Comparison of ENCODE assay signal across 11 cellular contexts in the genomic region with DNA sequence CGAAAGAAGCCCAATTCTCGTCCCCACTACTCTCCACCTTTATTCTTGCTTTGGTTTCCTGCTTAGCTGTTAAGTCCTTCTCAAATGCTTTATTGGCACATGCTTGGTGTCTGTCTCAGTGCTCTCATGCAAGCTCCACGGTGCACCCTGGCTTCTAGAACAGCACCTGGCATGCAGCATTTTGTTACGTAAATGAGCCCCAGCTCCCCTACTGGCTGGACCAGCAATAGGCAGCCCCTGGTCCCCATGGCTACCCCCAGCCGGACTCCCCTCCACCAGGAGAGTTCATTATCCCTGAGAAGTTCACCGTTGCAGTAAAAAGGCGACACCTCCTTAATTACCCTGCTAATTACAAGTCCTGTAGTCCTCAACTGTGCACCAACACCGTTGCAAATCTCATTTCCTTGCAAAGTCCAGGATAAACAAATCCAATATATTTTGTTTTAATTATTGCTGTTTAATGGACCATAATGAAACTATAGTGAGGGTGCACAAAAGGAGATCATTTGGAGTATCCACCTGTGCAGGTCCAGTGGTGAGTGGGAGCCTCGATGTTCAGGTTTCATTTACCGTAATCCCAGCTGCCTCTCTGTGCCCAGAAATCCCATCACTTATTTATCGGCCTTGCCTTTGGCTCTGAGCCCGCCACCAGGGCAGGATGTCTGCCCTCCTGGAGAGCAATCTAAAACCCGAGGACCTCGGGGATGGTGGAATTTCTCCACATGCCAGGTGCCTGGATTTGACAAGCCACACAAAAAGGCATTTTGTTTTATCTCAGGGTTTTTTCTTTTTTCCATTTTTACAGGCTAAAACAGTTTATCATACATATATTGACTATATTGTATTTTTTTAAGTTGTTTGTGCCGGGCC. TPM values are rescaled to one million over a fixed set of nuclear protein-coding genes. Genes with fewer than 3 reads are reported as not detected.
DNase-seq lines count a peak whose midpoint lies in the region; ATAC-seq and TF ChIP-seq lines count a peak whose summit lies in the region.
"Had no signal": no experiment of that assay in that cellular context is flagged by ENCODE, and none has a peak within 500 bp of the region (broad histone marks: within the 10 kb centered on the region; RNA-seq: fewer than 3 reads in every experiment).

No MANE protein-coding gene starts in this region.

- H3K27me3 ChIP-seq in Caco-2 (replicated peaks; ENCODE audit: control insufficient read depth, insufficient read depth, low read length) = no peaks in the 10 kb centered on the region; the same call in 1 of the 2 replicates
- peaks cover 45% of the 10 kb centered on the region for H3K27me3 ChIP-seq in PC-3 (ENCODE audit: low read length)

- H3K79me2 ChIP-seq in PC-3 (ENCODE audit: low read length) = no peaks in the 10 kb centered on the region

- H3K4me1 ChIP-seq in Caco-2 = peaks cover 3% of the 10 kb centered on the region; the same call in 1 of the 2 replicates
- H3K4me1 ChIP-seq in PC-3 (ENCODE audit: insufficient read depth, low read length) = no peaks in the 10 kb centered on the region

- no peak overlapping the region for H3K4me3 Mint-ChIP-seq in Caco-2 (ENCODE audit: unreplicated experiment)
- H3K4me3 Mint-ChIP-seq in T-cell = no peak overlapping the region
- H3K4me3 Mint-ChIP-seq: natural killer cell; T-helper 1 cell treated with Interleukin-12 subunit alpha and Interleukin-12 subunit beta and Interleukin-4 antibody, amounts not matched to agents 30 μg/mL and 1 μg/mL, for 36 hours had no signal

- no peak overlapping the region for H2AFZ ChIP-seq in PC-3 (ENCODE audit: low read length)

- POLR2A ChIA-PET in Caco-2 (lab: Charles Lee) (interaction anchor here (0.9 kb wide), 1 partner anchor 10 kb away, joined by 3 read pairs; no protein-coding TSS in a partner anchor), PC-3 (lab: Charles Lee; ENCODE audit: unreplicated experiment) (no interaction called here), T-cell (lab: Charles Lee) (no interaction called here)

- no TSS peak for BruUV-seq in Caco-2 (replicated peaks; lab: Mats Ljungman, UMichigan)
- no TSS peak for BruUV-seq in PC-3 (replicated peaks; lab: Mats Ljungman, UMichigan)

- no peaks in the 10 kb centered on the region for H4K20me1 ChIP-seq in PC-3 (ENCODE audit: low read length)

- no peaks in the 10 kb centered on the region for H3K9me2 ChIP-seq in PC-3 (replicated peaks; ENCODE audit: low read length)

- no peak overlapping the region for H3K27ac Mint-ChIP-seq in Caco-2 (ENCODE audit: unreplicated experiment)
- H3K27ac Mint-ChIP-seq in T-cell = no peak overlapping the region
- H3K27ac Mint-ChIP-seq: natural killer cell; T-helper 1 cell treated with Interleukin-12 subunit alpha and Interleukin-12 subunit beta and Interleukin-4 antibody, amounts not matched to agents 30 μg/mL and 1 μg/mL, for 36 hours had no signal

- TF ChIP-seq CTCF in Caco-2 (IDR thresholded peaks at IDR 0.05; ENCODE audit: insufficient read depth in 1 of 2, low read depth in 1 of 2, low read length in 1 of 2, severe bottlenecking in 1 of 2, unreplicated experiment in 1 of 2) (peak; percentile 44 to 47), PC-3 (conservative IDR thresholded peaks at IDR 0.05; ENCODE audit: low read depth, low read length) (peak; percentile 95)

- no peaks in the 10 kb centered on the region for H3K36me3 Mint-ChIP-seq in Caco-2 (ENCODE audit: insufficient read depth, unreplicated experiment)
- no peaks in the 10 kb centered on the region for H3K36me3 Mint-ChIP-seq in T-cell
- H3K36me3 Mint-ChIP-seq: natural killer cell had no signal

- H3K4me2 ChIP-seq in PC-3 (ENCODE audit: low read length) = no peak overlapping the region

- H3K27ac ChIP-seq in PC-3 (ENCODE audit: low read length) = no peak overlapping the region

- no peaks in the 10 kb centered on the region for H3F3A ChIP-seq in PC-3 (ENCODE audit: low read length, unreplicated experiment)

- H3K36me3 ChIP-seq in Caco-2 (ENCODE audit: control insufficient read depth, insufficient read depth, low read length) (no peaks in the 10 kb centered on the region), PC-3 (ENCODE audit: low read depth, low read length) (no peaks in the 10 kb centered on the region)

- no peak overlapping the region for H3K9ac ChIP-seq in PC-3 (ENCODE audit: low read length)

- DNase-seq in Caco-2 (peak in 1 of 2 experiments; percentile 42), PC-3 (peak; percentile 64), iPS-NIHi11 (ENCODE audit: low spot score) (peak; percentile 54), T-cell (no peak)
- DNase-seq: cortex of kidney, natural killer cell, NCI-H510A treated with DMSO at 0.1 percent for 48 hours had no signal

- peaks cover 9% of the 10 kb centered on the region for H3K27me3 Mint-ChIP-seq in Caco-2 (ENCODE audit: insufficient read depth, unreplicated experiment)
- H3K27me3 Mint-ChIP-seq in T-cell = peaks cover 46 to 65% of the 10 kb centered on the region in 2 donors

- ATAC-seq in GM19438 (IDR thresholded peaks at IDR 0.05; ENCODE audit: low read depth, unreplicated experiment) = peak; percentile 58
- ATAC-seq in PC-3 = peak; percentile 32
- no peak for ATAC-seq in T-cell (replicated peaks in 1 of 4)
- ATAC-seq in HG02884 (IDR thresholded peaks at IDR 0.05; ENCODE audit: unreplicated experiment) = no peak
- ATAC-seq in HG02870 (IDR thresholded peaks at IDR 0.05; ENCODE audit: unreplicated experiment) = no peak

- CTCF ChIA-PET in Caco-2 (lab: Charles Lee) = interaction anchor here (1.0 to 4.9 kb wide), 11 partner anchors 10 to 752 kb away, joined by 3 to 133 read pairs (median 12); a partner anchor contains a TSS
- CTCF ChIA-PET in PC-3 (lab: Charles Lee) = interaction anchor here (0.6 to 2.5 kb wide), 11 partner anchors 10 to 753 kb away, joined by 4 to 54 read pairs (median 6); no protein-coding TSS in a partner anchor
- CTCF ChIA-PET in T-cell (lab: Charles Lee) = interaction anchor here (1.5 to 3.5 kb wide), 4 partner anchors 102 to 111 kb away, joined by 10 to 80 read pairs (median 36); no protein-coding TSS in a partner anchor

- H3K4me1 Mint-ChIP-seq in Caco-2 (ENCODE audit: low read depth, unreplicated experiment) (peaks cover 6% of the 10 kb centered on the region), T-cell (peaks cover 0 to 3% (median 2%) of the 10 kb centered on the region in 3 donors)

- H3K9me3 ChIP-seq in Caco-2 (no peaks in the 10 kb centered on the region), PC-3 (ENCODE audit: low read length) (no peaks in the 10 kb centered on the region)

- H3K9me3 Mint-ChIP-seq in Caco-2 (ENCODE audit: unreplicated experiment) (no peaks in the 10 kb centered on the region), T-cell (no peaks in the 10 kb centered on the region)
- H3K9me3 Mint-ChIP-seq: natural killer cell; T-helper 1 cell treated with Interleukin-12 subunit alpha and Interleukin-12 subunit beta and Interleukin-4 antibody, amounts not matched to agents 30 μg/mL and 1 μg/mL, for 36 hours had no signal

- H3K4me3 ChIP-seq in Caco-2 (ENCODE audit: low read depth, low read length) = no peak overlapping the region
- H3K4me3 ChIP-seq in PC-3 (ENCODE audit: low read length) = no peak overlapping the region

- intact Hi-C loops in Caco-2 (cut with micrococcal nuclease; ENCODE audit: unreplicated experiment) (no loop called here), PC-3 (cut with micrococcal nuclease) (loop anchor here (5.0 kb wide), 1 partner anchor 751 kb away; no protein-coding TSS in a partner anchor)

RNA-seq across cellular contexts. Expression of a gene that starts 12.8 kb away (rescaled TPM):
- total RNA-seq in Caco-2 (2022) (not detected in 2 replicates), PC-3 (2014; rRNA removed) (0.12 and 0.33 TPM in 2 replicates), T-cell (not detected)
- total RNA-seq: natural killer cell had no signal

Comparison
In these comparisons a context has a peak if more than half of its experiments do, and no peak if none do; other contexts are left out.
1. DNase-seq: peak in PC-3 (single experiment) and iPS-NIHi11 (single experiment); none in T-cell (0 of 34).
2. ATAC-seq: peak in GM19438 (single experiment) and PC-3 (single experiment); none in T-cell (0 of 4), HG02884 (single experiment) and HG02870 (single experiment).